ENCODE assay signal across 8 cellular contexts in the genomic region with DNA sequence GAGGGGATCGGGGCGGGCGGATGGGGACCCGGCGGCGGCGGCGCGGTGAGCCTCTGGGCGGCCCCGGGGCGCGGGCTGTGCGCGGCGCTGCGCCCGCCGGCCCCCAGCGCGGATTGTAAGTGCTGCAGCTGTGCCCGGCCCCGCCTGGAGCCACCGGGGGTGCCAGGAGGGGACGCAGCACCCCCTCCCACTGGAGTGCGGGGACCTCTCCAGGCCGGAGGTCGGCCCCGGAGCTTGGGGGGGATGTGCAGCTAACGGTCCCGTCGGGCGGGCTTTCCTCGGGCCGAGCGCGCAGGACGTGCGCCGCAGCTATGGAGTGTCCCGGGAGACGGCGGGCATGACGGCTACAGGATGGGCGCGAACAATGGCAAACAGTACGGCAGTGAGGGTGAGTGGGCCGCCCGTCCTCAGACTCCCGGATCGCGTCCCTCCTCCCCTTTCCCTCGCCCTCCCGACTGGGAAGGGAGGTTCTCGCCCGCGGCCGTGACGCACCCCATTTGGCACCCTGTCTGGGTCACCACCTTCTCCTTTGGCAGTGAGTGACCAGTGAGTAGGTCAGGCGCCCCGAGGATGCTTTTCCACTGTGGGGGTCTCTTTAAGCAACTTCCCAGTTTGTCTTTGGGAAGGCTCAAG. TPM values are rescaled to one million over a fixed set of nuclear protein-coding genes. Genes with fewer than 3 reads are reported as not detected.
DNase-seq lines count a peak whose midpoint lies in the region; ATAC-seq, FAIRE-seq and TF ChIP-seq lines count a peak whose summit lies in the region.

No MANE protein-coding gene starts in this region.

- peak overlapping the region; percentile 98 for H3K4me3 Mint-ChIP-seq in endothelial cell (ENCODE audit: unreplicated experiment)

- peak overlapping the region; percentile 96 for H3K27ac Mint-ChIP-seq in endothelial cell (ENCODE audit: unreplicated experiment)

- H3K27me3 Mint-ChIP-seq in endothelial cell (ENCODE audit: unreplicated experiment) = peaks cover 7% of the 10 kb centered on the region

- WGBS in urinary bladder = 1% methylated on average over 61 of the region's 61 CpGs

- peak overlapping the region; percentile 83 for H3K9ac ChIP-seq in HUES6 (ENCODE audit: low read length)

- H3K9me3 ChIP-seq in HUES6 (ENCODE audit: control insufficient read depth, insufficient read depth, low read depth, low read length) = no peaks in the 10 kb centered on the region

- peaks cover 16% of the 10 kb centered on the region for H3K36me3 Mint-ChIP-seq in endothelial cell (ENCODE audit: low read depth, unreplicated experiment)

- no peak for TF ChIP-seq POLR2A in GM12892 (IDR thresholded peaks at IDR 0.05; ENCODE audit: low read depth, low read length)

- TF ChIP-seq CTCF in endothelial cell (IDR thresholded peaks at IDR 0.05; ENCODE audit: unreplicated experiment) = no peak

- no peaks in the 10 kb centered on the region for H3K36me3 ChIP-seq in HUES6 (ENCODE audit: control insufficient read depth, insufficient read depth, low read length)
- H3K36me3 ChIP-seq in urinary bladder (ENCODE audit: insufficient read depth) = no peaks in the 10 kb centered on the region

- DNase-seq in AG08395 (ENCODE audit: low spot score) (peak; percentile 58), endothelial cell (ENCODE audit: low spot score) (peak; percentile 51), medulla oblongata (ENCODE audit: extremely low spot score) (peak; percentile 51), GM12892 (ENCODE audit: insufficient read length) (no peak)
- DNase-seq in stimulated activated CD4-positive, alpha-beta T cell treated with anti-CD3 and anti-CD28 coated beads, Interleukin-4, amount 100 ng/mL, for 4 hours = no peak

- ATAC-seq in GM21717 (IDR thresholded peaks at IDR 0.05; ENCODE audit: unreplicated experiment) = no peak

- no peaks in the 10 kb centered on the region for H3K9me3 Mint-ChIP-seq in endothelial cell (ENCODE audit: unreplicated experiment)

- H3K4me1 Mint-ChIP-seq in endothelial cell (ENCODE audit: unreplicated experiment) = peaks cover 64% of the 10 kb centered on the region

- H3K4me3 ChIP-seq in HUES6 (ENCODE audit: low read depth, low read length) (peak overlapping the region; percentile 96), urinary bladder (ENCODE audit: low read depth, low read length) (peak overlapping the region; percentile 82)

- FAIRE-seq in GM12892 (lab: Jason Lieb, UNC) = no peak

- no peaks in the 10 kb centered on the region for H3K27me3 ChIP-seq in HUES6 (ENCODE audit: control insufficient read depth, insufficient read depth, low read length)

- H3K4me1 ChIP-seq in HUES6 (ENCODE audit: control insufficient read depth, insufficient read depth, low read length) = peaks cover 9% of the 10 kb centered on the region
- no peaks in the 10 kb centered on the region for H3K4me1 ChIP-seq in urinary bladder (ENCODE audit: insufficient read depth)

- no peak overlapping the region for H3K27ac ChIP-seq in HUES6 (ENCODE audit: low read depth, low read length)
- peak overlapping the region; percentile 94 for H3K27ac ChIP-seq in urinary bladder (ENCODE audit: low read depth)

RNA-seq across cellular contexts. Expression of a gene that starts 0.5 kb away (rescaled TPM):
- total RNA-seq in endothelial cell (ENCODE audit: unreplicated experiment) (63.8 TPM), urinary bladder (15.3 TPM)
- 30.3 TPM for polyA plus RNA-seq in urinary bladder
- polyA plus RNA-seq in GM12892 (2012; ENCODE audit: missing spikeins) = 0.08 TPM

Comparison
In these comparisons a context has a peak if more than half of its experiments do, and no peak if none do; other contexts are left out.
1. DNase-seq: peak in AG08395 (single experiment), endothelial cell (single experiment) and medulla oblongata (single experiment); none in GM12892 (single experiment) and stimulated activated CD4-positive, alpha-beta T cell treated with anti-CD3 and anti-CD28 coated beads, Interleukin-4, amount 100 ng/mL, for 4 hours (0 of 2).